ENCODE assay signal across 14 cellular contexts in the genomic region with DNA sequence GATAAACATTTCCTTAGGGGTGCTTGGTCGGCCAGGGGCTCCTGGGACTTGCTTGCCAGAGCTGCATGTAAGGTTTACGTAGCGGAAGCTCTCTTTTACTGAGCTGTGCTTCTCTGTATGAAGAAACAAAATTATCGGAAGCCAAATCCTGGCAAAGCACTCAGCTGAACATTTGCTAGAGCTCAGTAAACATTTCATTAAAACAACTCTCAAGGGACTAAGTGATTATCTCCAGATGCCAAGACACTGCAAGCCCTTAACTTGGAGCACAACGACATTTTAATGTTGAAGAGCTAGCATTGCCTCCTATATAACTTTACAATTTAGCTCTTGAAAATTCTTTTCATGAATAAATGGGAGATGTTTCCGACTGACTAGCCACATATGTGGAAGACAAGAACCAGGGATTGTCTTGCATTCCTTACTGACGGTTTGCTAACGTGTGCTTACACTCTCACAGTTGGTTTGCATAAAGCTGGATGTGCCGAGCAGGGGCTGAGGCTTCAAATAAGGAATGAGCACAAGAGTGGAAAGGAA. TPM values are rescaled to one million over a fixed set of nuclear protein-coding genes. Genes with fewer than 3 reads are reported as not detected.
DNase-seq lines count a peak whose midpoint lies in the region; ATAC-seq and TF ChIP-seq lines count a peak whose summit lies in the region.
"Had no signal": no experiment of that assay in that cellular context is flagged by ENCODE, and none has a peak within 500 bp of the region (broad histone marks: within the 10 kb centered on the region; RNA-seq: fewer than 3 reads in every experiment).

No MANE protein-coding gene starts in this region.

- H3K27me3 ChIP-seq in cardiac muscle cell: no peaks in the 10 kb centered on the region
- no peaks in the 10 kb centered on the region for H3K27me3 ChIP-seq in rectal smooth muscle tissue (ENCODE audit: control insufficient read depth, insufficient read depth, low read length)

- H3K4me3 ChIP-seq in cardiac muscle cell: no peak overlapping the region
- peak overlapping the region; percentile 37 for H3K4me3 ChIP-seq in rectal smooth muscle tissue (ENCODE audit: low read length)

- no peaks in the 10 kb centered on the region for H3K9me3 ChIP-seq in cardiac muscle cell (ENCODE audit: low read depth)

- peaks cover 16% of the 10 kb centered on the region for H3K4me1 ChIP-seq in cardiac muscle cell (ENCODE audit: low read depth)
- peaks cover 25% of the 10 kb centered on the region for H3K4me1 ChIP-seq in rectal smooth muscle tissue (ENCODE audit: control insufficient read depth, insufficient read depth, low read length)

- no peak overlapping the region for H3K9ac ChIP-seq in rectal smooth muscle tissue (ENCODE audit: low read length)

- H3K27ac ChIP-seq in cardiac muscle cell (peak overlapping the region; percentile 45), rectal smooth muscle tissue (ENCODE audit: low read depth, low read length) (peak overlapping the region; percentile 78)
- H3K27ac ChIP-seq: RWPE1 had no signal

- no peak for TF ChIP-seq CTCF in cardiac muscle cell (IDR thresholded peaks at IDR 0.05; ENCODE audit: low read depth, low read length)

- H3K36me3 ChIP-seq in cardiac muscle cell (no peaks in the 10 kb centered on the region), rectal smooth muscle tissue (ENCODE audit: control insufficient read depth, insufficient read depth, low read length) (no peaks in the 10 kb centered on the region)

- ATAC-seq in GM18520 (IDR thresholded peaks at IDR 0.05; ENCODE audit: unreplicated experiment): no peak
- ATAC-seq: naive thymus-derived CD8-positive, alpha-beta T cell had no signal

- peak; percentile 27 for DNase-seq in DMS79 (lab: John Stamatoyannopoulos, UW)
- peak; percentile 56 for DNase-seq in NCI-H524 treated with DMSO at 0.1 percent for 48 hours (lab: John Stamatoyannopoulos, UW)
- DNase-seq in cardiac muscle cell (ENCODE audit: low read depth in 1 of 2, low spot score in 1 of 2): peak; percentile 45 to 77
- no peak for DNase-seq in activated CD4-positive, alpha-beta T cell treated with anti-CD3 and anti-CD28 coated beads for 1 hour
- DNase-seq in EL: no peak
- DNase-seq in stimulated activated CD4-positive, alpha-beta T cell treated with anti-CD3 and anti-CD28 coated beads, Interleukin-2, amount 100 ng/mL, for 24 hours: no peak
- DNase-seq: activated B cell treated with CpG ODN at 0.5 μM for 24 hours; activated gamma-delta T cell; Calu3; cortex of kidney; naive thymus-derived CD8-positive, alpha-beta T cell had no signal

RNA-seq across cellular contexts. Expression of a gene that starts 43.3 kb away (rescaled TPM):
- total RNA-seq in cardiac muscle cell: 0.18 and 0.21 TPM in 2 replicates
- polyA plus RNA-seq in cardiac muscle cell: 1.4 TPM in 1 of 2 replicates, not detected in the other
- total RNA-seq: activated B cell treated with CpG ODN at 0.5 μM for 24 hours, Calu3 had no signal
- polyA plus RNA-seq: naive thymus-derived CD8-positive, alpha-beta T cell had no signal

RNA-seq across cellular contexts. Expression of a gene that starts 44.3 kb away (rescaled TPM):
- 2.1 and 2.5 TPM in 2 replicates for total RNA-seq in cardiac muscle cell
- polyA plus RNA-seq in cardiac muscle cell: 0.04 and 0.57 TPM in 2 replicates
- total RNA-seq: activated B cell treated with CpG ODN at 0.5 μM for 24 hours had no signal

Comparison
In these comparisons a context has a peak if more than half of its experiments do, and no peak if none do; other contexts are left out.
1. DNase-seq: peak in DMS79 (single experiment), NCI-H524 treated with DMSO at 0.1 percent for 48 hours (single experiment) and cardiac muscle cell (2 of 2); none in activated CD4-positive, alpha-beta T cell treated with anti-CD3 and anti-CD28 coated beads for 1 hour (single experiment), EL (single experiment) and stimulated activated CD4-positive, alpha-beta T cell treated with anti-CD3 and anti-CD28 coated beads, Interleukin-2, amount 100 ng/mL, for 24 hours (0 of 2).